In the genomic region with DNA sequence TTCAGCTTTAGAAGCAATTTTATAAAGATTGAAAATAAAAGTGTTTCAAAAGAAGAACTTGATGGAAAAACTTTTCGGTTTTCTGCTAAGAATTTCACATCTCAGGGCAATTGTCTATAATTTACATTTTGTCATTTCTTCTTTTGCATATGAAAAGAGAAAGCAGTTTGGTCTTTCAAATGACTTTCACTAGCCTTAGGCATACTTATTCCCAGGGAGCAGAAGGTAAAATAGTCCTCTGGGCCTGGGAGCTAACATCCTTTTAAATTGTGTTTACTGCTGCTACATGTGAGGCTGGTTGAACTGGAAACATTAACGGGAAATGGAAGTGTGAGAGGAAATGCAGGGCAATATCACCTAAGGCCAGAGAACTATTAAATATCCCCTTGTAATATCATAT, we compare ENCODE assay signal across 20 cellular contexts. TPM values are rescaled to one million over a fixed set of nuclear protein-coding genes. Genes with fewer than 3 reads are reported as not detected.
DNase-seq lines count a peak whose midpoint lies in the region; TF ChIP-seq lines count a peak whose summit lies in the region.
"Had no signal": no experiment of that assay in that cellular context is flagged by ENCODE, and none has a peak within 500 bp of the region (broad histone marks: within the 10 kb centered on the region; RNA-seq: fewer than 3 reads in every experiment).

No MANE protein-coding gene starts in this region.

- H3K36me3 Mint-ChIP-seq in brain: peaks cover 12% of the 10 kb centered on the region
- H3K36me3 Mint-ChIP-seq: CD14-positive monocyte had no signal

- no peaks in the 10 kb centered on the region for H3K27me3 Mint-ChIP-seq in brain

- peak overlapping the region in 3 of 5 experiments; percentile 47 to 74 (median 70) for H3K27ac Mint-ChIP-seq in brain
- H3K27ac Mint-ChIP-seq: CD14-positive monocyte, HFFc6 had no signal

- no peak for TF ChIP-seq CTCF in brain (conservative IDR thresholded peaks at IDR 0.05)
- no peak for TF ChIP-seq CTCF in adrenal gland (IDR thresholded peaks at IDR 0.05)

- H3K27ac ChIP-seq in iPS-20b (ENCODE audit: low read length): peak overlapping the region; percentile 70
- no peak overlapping the region for H3K27ac ChIP-seq in adrenal gland
- H3K27ac ChIP-seq: GM23248 had no signal

- peaks cover 0 to 15% (median 8%) of the 10 kb centered on the region in 5 experiments for H3K9me3 Mint-ChIP-seq in brain

- in situ Hi-C loops in HAP-1 (cut with MboI; ENCODE audit: low sequenced_read_pairs): no loop called here

- intact Hi-C loops in adrenal gland (cut with DNase I): no loop called here

- H3K4me3 Mint-ChIP-seq in brain: peak overlapping the region in 1 of 5 experiments; percentile 3
- H3K4me3 Mint-ChIP-seq: CD14-positive monocyte, HFFc6 had no signal

- H3K4me1 ChIP-seq in HAP-1: peaks cover 72% of the 10 kb centered on the region
- peaks cover 46% of the 10 kb centered on the region for H3K4me1 ChIP-seq in iPS-20b (ENCODE audit: insufficient read depth, low read length)
- H3K4me1 ChIP-seq in adrenal gland (replicated peaks in 1 of 2): no peaks in the 10 kb centered on the region

- TF ChIP-seq POLR2A in adrenal gland (IDR thresholded peaks at IDR 0.05): no peak

- H3K36me3 ChIP-seq in HAP-1 (replicated peaks) (no peaks in the 10 kb centered on the region), iPS-20b (ENCODE audit: insufficient read depth, low read depth, low read length) (no peaks in the 10 kb centered on the region), adrenal gland (replicated peaks in 1 of 2) (no peaks in the 10 kb centered on the region)

- H3K27me3 ChIP-seq in HAP-1 (ENCODE audit: low read depth): no peaks in the 10 kb centered on the region
- H3K27me3 ChIP-seq in iPS-20b (ENCODE audit: insufficient read depth, low read length): no peaks in the 10 kb centered on the region
- H3K27me3 ChIP-seq in adrenal gland: no peaks in the 10 kb centered on the region

- peak; percentile 48 to 95 for DNase-seq in HAP-1 (ENCODE audit: low spot score in 2 of 2)
- no peak for DNase-seq in activated CD4-positive, alpha-beta T cell treated with anti-CD3 and anti-CD28 coated beads for 4 hours
- DNase-seq in adrenal gland: no peak
- DNase-seq in DMS79 treated with DMSO at 0.1 percent for 48 hours (lab: John Stamatoyannopoulos, UW): no peak
- DNase-seq in AML-193 (lab: John Stamatoyannopoulos, UW): no peak
- DNase-seq: COR-L47, GM23248, HFFc6, IMR-90, Kasumi-1, MM.1S, NCI-H1092 treated with DMSO at 0.1 percent for 48 hours, NCI-H2107, NCI-H446, NCI-H774, Right ventricle myocardium superior had no signal

- WGBS in adrenal gland, 4 donors: 52 to 89% (median 71%) methylated on average over 2 of the region's 2 CpGs

- H3K9ac ChIP-seq in iPS-20b (ENCODE audit: low read depth, low read length): peak overlapping the region; percentile 55
- H3K9ac ChIP-seq: GM23248 had no signal

- H3K4me3 ChIP-seq in GM08714 (ENCODE audit: low read length) (peak overlapping the region; percentile 31; the same call in 1 of the 2 replicates), HAP-1 (no peak overlapping the region), iPS-20b (ENCODE audit: low read length) (peak overlapping the region; percentile 47; the same call in 1 of the 2 replicates), adrenal gland (no peak overlapping the region)
- H3K4me3 ChIP-seq: GM23248 had no signal

- H3K4me1 Mint-ChIP-seq in brain: peaks cover 72% of the 10 kb centered on the region

- H3K9me3 ChIP-seq in HAP-1 (no peaks in the 10 kb centered on the region), iPS-20b (ENCODE audit: insufficient read depth, low read depth, low read length) (no peaks in the 10 kb centered on the region), adrenal gland (replicated peaks in 1 of 3) (peaks cover 0 to 3% (median 0%) of the 10 kb centered on the region in 3 donors)

RNA-seq across cellular contexts. Expression of gene MYO3B, which starts 37.1 kb away (rescaled TPM):
- polyA plus RNA-seq in brain (ENCODE audit: insufficient read depth, low read depth, low replicate concordance) (not detected), adrenal gland (under 1 TPM in 2 of 3 donors, not detected in 1; 0.04 to 0.08 TPM)
- total RNA-seq in adrenal gland: under 1 TPM in 1 of 8 donors, not detected in 7; 0.04 TPM
- total RNA-seq: HFFc6, IMR-90, Right ventricle myocardium superior had no signal
- polyA plus RNA-seq: CD14-positive monocyte, GM23248 had no signal

Comparison
In these comparisons a context has a peak if more than half of its experiments do, and no peak if none do; other contexts are left out.
1. H3K4me3 ChIP-seq: peak in GM08714 (single experiment) and iPS-20b (single experiment); none in HAP-1 (single experiment) and adrenal gland (0 of 4).
2. DNase-seq: peak in HAP-1 (2 of 2); none in activated CD4-positive, alpha-beta T cell treated with anti-CD3 and anti-CD28 coated beads for 4 hours (0 of 2), adrenal gland (0 of 7), DMS79 treated with DMSO at 0.1 percent for 48 hours (single experiment) and AML-193 (0 of 2).